ENCODE assay signal across 9 cellular contexts in genomic region chr2:197805598-197806316, GRCh38. TPM values are rescaled to one million over a fixed set of nuclear protein-coding genes. Genes with fewer than 3 reads are reported as not detected.
DNase-seq lines count a peak whose midpoint lies in the region; ATAC-seq and TF ChIP-seq lines count a peak whose summit lies in the region.
"Had no signal": no experiment of that assay in that cellular context is flagged by ENCODE, and none has a peak within 500 bp of the region (broad histone marks: within the 10 kb centered on the region; RNA-seq: fewer than 3 reads in every experiment).

No MANE protein-coding gene starts in this region.

- ATAC-seq in CD4-positive, CD25-positive, alpha-beta regulatory T cell (ENCODE audit: low read depth in 2 of 2): no peak
- ATAC-seq in HG02759 (IDR thresholded peaks at IDR 0.05; ENCODE audit: unreplicated experiment) (no peak), HG03045 (IDR thresholded peaks at IDR 0.05; ENCODE audit: unreplicated experiment) (no peak)

- H3K27ac Mint-ChIP-seq in CD4-positive, CD25-positive, alpha-beta regulatory T cell: peak overlapping the region; percentile 88 to 97 (median 94)

- peak overlapping the region; percentile 99 for H3K4me3 ChIP-seq in CD4-positive, CD25-positive, alpha-beta regulatory T cell (ENCODE audit: low read depth, low read length)
- H3K4me3 ChIP-seq in OCI-LY1 (ENCODE audit: low read depth, low read length, poor library complexity, severe bottlenecking): no peak overlapping the region
- H3K4me3 ChIP-seq in epithelial cell of proximal tubule (ENCODE audit: low read depth, low read length): peak overlapping the region; percentile 61
- peak overlapping the region; percentile 71 for H3K4me3 ChIP-seq in osteoblast (ENCODE audit: insufficient read depth, low read length)

- H3K36me3 Mint-ChIP-seq in CD4-positive, CD25-positive, alpha-beta regulatory T cell: no peaks in the 10 kb centered on the region

- H2AFZ ChIP-seq in OCI-LY1 (ENCODE audit: low read length) (no peak overlapping the region), osteoblast (ENCODE audit: low read length) (peak overlapping the region; percentile 52)

- H4K20me1 ChIP-seq in OCI-LY1 (ENCODE audit: insufficient read depth, low read length) (no peaks in the 10 kb centered on the region), osteoblast (ENCODE audit: insufficient read depth, low read length) (no peaks in the 10 kb centered on the region)

- no peaks in the 10 kb centered on the region for H3K27me3 ChIP-seq in CD4-positive, CD25-positive, alpha-beta regulatory T cell (ENCODE audit: control insufficient read depth, insufficient read depth, low read length)
- no peaks in the 10 kb centered on the region for H3K27me3 ChIP-seq in OCI-LY1 (ENCODE audit: insufficient read depth, low read length)
- H3K27me3 ChIP-seq in osteoblast (ENCODE audit: insufficient read depth, low read length): peaks cover 37% of the 10 kb centered on the region

- no peaks in the 10 kb centered on the region for H3K9me3 ChIP-seq in CD4-positive, CD25-positive, alpha-beta regulatory T cell (ENCODE audit: control insufficient read depth in 2 of 2, low read length in 2 of 2)
- H3K9me3 ChIP-seq in OCI-LY1 (ENCODE audit: low read length) (no peaks in the 10 kb centered on the region), osteoblast (ENCODE audit: low read depth, low read length) (no peaks in the 10 kb centered on the region)

- no peaks in the 10 kb centered on the region for H3K9me2 ChIP-seq in OCI-LY1 (ENCODE audit: low read depth, low read length)

- H3K27me3 Mint-ChIP-seq in CD4-positive, CD25-positive, alpha-beta regulatory T cell: peaks cover 4% of the 10 kb centered on the region

- H3K9me3 Mint-ChIP-seq in CD4-positive, CD25-positive, alpha-beta regulatory T cell: no peaks in the 10 kb centered on the region

- H3K4me1 Mint-ChIP-seq in CD4-positive, CD25-positive, alpha-beta regulatory T cell: peaks cover 31 to 62% (median 50%) of the 10 kb centered on the region in 4 donors

- peak overlapping the region; percentile 88 to 100 (median 96) for H3K4me3 Mint-ChIP-seq in CD4-positive, CD25-positive, alpha-beta regulatory T cell

- H3K79me2 ChIP-seq in OCI-LY1 (ENCODE audit: insufficient read depth, low read length) (no peaks in the 10 kb centered on the region), osteoblast (ENCODE audit: insufficient read depth, low read length) (no peaks in the 10 kb centered on the region)

- H3K9ac ChIP-seq in OCI-LY1 (ENCODE audit: low read length): no peak overlapping the region

- peak overlapping the region; percentile 80 for H3K27ac ChIP-seq in CD4-positive, CD25-positive, alpha-beta regulatory T cell (ENCODE audit: insufficient read depth, low read length, poor library complexity, severe bottlenecking)
- no peak overlapping the region for H3K27ac ChIP-seq in OCI-LY1 (ENCODE audit: low read depth, low read length, poor library complexity, severe bottlenecking)
- no peak overlapping the region for H3K27ac ChIP-seq in osteoblast (ENCODE audit: low read depth, low read length)

- peak overlapping the region; percentile 64; the same call in 1 of the 2 replicates for H3K4me2 ChIP-seq in OCI-LY1 (ENCODE audit: low read length)
- H3K4me2 ChIP-seq in osteoblast (ENCODE audit: insufficient read depth, low read length): peak overlapping the region; percentile 81

- no peak for TF ChIP-seq CTCF in OCI-LY1 (IDR thresholded peaks at IDR 0.05; ENCODE audit: low read length)
- no peak for TF ChIP-seq CTCF in epithelial cell of proximal tubule (conservative IDR thresholded peaks at IDR 0.05; ENCODE audit: low read depth, low read length)
- TF ChIP-seq CTCF in osteoblast (IDR thresholded peaks at IDR 0.05; ENCODE audit: extremely low read depth, low read depth, low read length): no peak

- no peaks in the 10 kb centered on the region for H3K36me3 ChIP-seq in CD4-positive, CD25-positive, alpha-beta regulatory T cell (ENCODE audit: control insufficient read depth, insufficient read depth, low read length)
- no peaks in the 10 kb centered on the region for H3K36me3 ChIP-seq in OCI-LY1 (ENCODE audit: insufficient read depth, low read length)
- H3K36me3 ChIP-seq in osteoblast (ENCODE audit: insufficient read depth, low read length): no peaks in the 10 kb centered on the region

- peaks cover 65% of the 10 kb centered on the region for H3K4me1 ChIP-seq in CD4-positive, CD25-positive, alpha-beta regulatory T cell (ENCODE audit: control insufficient read depth, insufficient read depth, low read length, poor library complexity, severe bottlenecking)
- peaks cover 6% of the 10 kb centered on the region for H3K4me1 ChIP-seq in OCI-LY1 (ENCODE audit: insufficient read depth, low read length, severe bottlenecking)
- H3K4me1 ChIP-seq in osteoblast (ENCODE audit: insufficient read depth, low read length): peaks cover 14% of the 10 kb centered on the region

- peak in 1 of 3 donors; percentile 12 for DNase-seq in CD4-positive, CD25-positive, alpha-beta regulatory T cell
- DNase-seq in epithelial cell of proximal tubule (ENCODE audit: low read depth): no peak
- DNase-seq in osteoblast (ENCODE audit: insufficient read length, low spot score, missing footprints): no peak
- no peak for DNase-seq in DMS53 treated with DMSO at 0.1 percent for 48 hours (lab: John Stamatoyannopoulos, UW; ENCODE audit: unreplicated experiment)
- no peak for DNase-seq in NCI-H510A treated with DMSO at 0.1 percent for 48 hours (lab: John Stamatoyannopoulos, UW)

- H3F3A ChIP-seq in OCI-LY1 (ENCODE audit: insufficient read depth, low read length): no peaks in the 10 kb centered on the region

RNA-seq across cellular contexts. Expression of gene PLCL1, which starts 1.4 kb away (rescaled TPM):
- 37.8 TPM for total RNA-seq in CD4-positive, CD25-positive, alpha-beta regulatory T cell
- polyA plus RNA-seq in CD4-positive, CD25-positive, alpha-beta regulatory T cell: 10 to 100 TPM; 17.3 to 21.3 (median 19.2) TPM
- total RNA-seq in epithelial cell of proximal tubule (under 0.01 TPM in 1 of 2 replicates, not detected in the other), osteoblast (3.2 and 4.0 TPM in 2 replicates)

RNA-seq across cellular contexts. Expression of gene BOLL, which starts 20.6 kb away (rescaled TPM):
- total RNA-seq in CD4-positive, CD25-positive, alpha-beta regulatory T cell: not detected
- under 1 TPM in 1 of 4 donors, not detected in 3; 0.06 TPM for polyA plus RNA-seq in CD4-positive, CD25-positive, alpha-beta regulatory T cell
- total RNA-seq in epithelial cell of proximal tubule (not detected in 2 replicates), osteoblast (not detected in 2 replicates)
- total RNA-seq: subcutaneous adipose tissue had no signal
